9 cellular contexts compared by ENCODE assay signal in the genomic region with DNA sequence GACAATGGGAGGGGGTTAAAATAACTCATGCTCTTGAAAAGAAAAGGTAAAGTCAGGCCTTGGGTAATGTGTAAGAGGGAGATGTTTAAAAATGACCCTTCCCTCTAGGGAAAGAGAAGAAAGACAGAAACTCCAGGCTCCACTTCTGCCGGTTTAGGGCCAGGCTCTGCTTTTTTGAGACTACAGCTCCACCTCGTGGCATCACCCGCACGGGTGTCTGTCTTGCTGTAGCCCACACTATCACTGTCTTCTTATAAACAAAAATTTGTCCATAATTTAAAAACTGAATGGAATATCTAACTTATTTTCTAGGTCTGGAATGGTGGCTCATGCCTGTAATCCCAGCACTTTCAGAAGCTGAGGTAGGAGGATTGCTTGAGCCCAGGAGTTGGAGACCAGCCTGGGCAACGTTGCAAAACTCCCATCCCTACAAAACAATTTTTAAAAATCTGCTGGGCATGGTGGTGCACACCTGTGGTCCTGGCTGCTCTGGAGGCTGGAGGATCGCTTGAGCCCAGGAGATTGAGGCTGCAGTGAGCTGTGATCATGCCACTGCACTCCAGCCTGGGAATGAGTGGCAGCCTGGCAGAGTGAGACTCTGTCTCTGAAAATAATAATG.
DNase-seq lines count a peak whose midpoint lies in the region; ATAC-seq and TF ChIP-seq lines count a peak whose summit lies in the region.
"Had no signal": no experiment of that assay in that cellular context is flagged by ENCODE, and none has a peak within 500 bp of the region (broad histone marks: within the 10 kb centered on the region; RNA-seq: fewer than 3 reads in every experiment).

No MANE protein-coding gene starts in this region.

- no peak overlapping the region for H3K27ac ChIP-seq in CD8-positive, alpha-beta memory T cell (ENCODE audit: low read depth, low read length)
- H3K27ac ChIP-seq in GM23248 (no peak overlapping the region), liver (ENCODE audit: low read depth in 1 of 2, low read length in 2 of 2) (no peak overlapping the region)
- H3K27ac ChIP-seq: SK-N-MC had no signal

- peaks cover 7 to 31% of the 10 kb centered on the region in 2 donors for H3K27me3 Mint-ChIP-seq in CD8-positive, alpha-beta memory T cell

- no peaks in the 10 kb centered on the region for H3F3A ChIP-seq in GM23248 (ENCODE audit: insufficient read depth)

- peaks cover 0 to 4% (median 0%) of the 10 kb centered on the region in 5 donors for H3K9me3 Mint-ChIP-seq in CD8-positive, alpha-beta memory T cell

- no peak overlapping the region for H3K4me3 Mint-ChIP-seq in CD8-positive, alpha-beta memory T cell

- CTCF ChIA-PET in CD8-positive, alpha-beta memory T cell (lab: Charles Lee), result interaction anchor here (1.0 to 10.2 kb wide), 7 partner anchors 18 to 626 kb away, joined by 3 to 132 read pairs (median 4); a partner anchor contains a TSS

- no peaks in the 10 kb centered on the region for H3K79me2 ChIP-seq in GM23248 (ENCODE audit: insufficient read depth)

- peak; percentile 94 to 95 for TF ChIP-seq RAD21 in liver (IDR thresholded peaks at IDR 0.05)

- DNase-seq in CD8-positive, alpha-beta memory T cell, result peak; percentile 22 to 63 (median 41)
- DNase-seq in GM23248 (peak; percentile 83), NCI-H345 (lab: John Stamatoyannopoulos, UW) (peak; percentile 51), choroid plexus epithelial cell (ENCODE audit: low read depth) (peak; percentile 85)
- DNase-seq in activated CD4-positive, alpha-beta T cell treated with anti-CD3 and anti-CD28 coated beads for 48 hours, result peak; percentile 75
- peak; percentile 29 to 48 (median 31) for DNase-seq in stimulated activated CD4-positive, alpha-beta T cell treated with anti-CD3 and anti-CD28 coated beads, TNF-alpha, amount 100 ng/mL, for 4 hours (ENCODE audit: low read depth in 3 of 3)

- H2AFZ ChIP-seq in GM23248, result no peak overlapping the region

- peaks cover 3 to 6% (median 6%) of the 10 kb centered on the region in 3 donors for H3K4me1 Mint-ChIP-seq in CD8-positive, alpha-beta memory T cell

- WGBS in GM23248 (ENCODE audit: low coverage in 1 of 2, low lambda C conversion rate in 2 of 2, missing lambda C conversion rate in 2 of 2), 2 experiments, result 7 to 9% methylated on average over 6 of the region's 6 CpGs
- 10% methylated on average over 6 of the region's 6 CpGs for WGBS in liver

- no peaks in the 10 kb centered on the region for H3K9me2 ChIP-seq in GM23248 (ENCODE audit: insufficient read depth)

- H3K36me3 Mint-ChIP-seq in CD8-positive, alpha-beta memory T cell, result no peaks in the 10 kb centered on the region

- no peak overlapping the region for H3K27ac Mint-ChIP-seq in CD8-positive, alpha-beta memory T cell

- H3K4me2 ChIP-seq in GM23248 (ENCODE audit: unreplicated experiment), result no peak overlapping the region

- no peak overlapping the region for H3K9ac ChIP-seq in GM23248
- no peak overlapping the region for H3K9ac ChIP-seq in liver (ENCODE audit: low read depth in 1 of 2, low read length in 2 of 2)

- peaks cover 4% of the 10 kb centered on the region for H3K27me3 ChIP-seq in CD8-positive, alpha-beta memory T cell (ENCODE audit: insufficient read depth, low read length, poor library complexity, severe bottlenecking)
- no peaks in the 10 kb centered on the region for H3K27me3 ChIP-seq in GM23248 (replicated peaks; ENCODE audit: insufficient read depth)
- H3K27me3 ChIP-seq in liver (ENCODE audit: control insufficient read depth in 4 of 4, insufficient read depth in 4 of 4, low read length in 3 of 4), result no peaks in the 10 kb centered on the region

- no peaks in the 10 kb centered on the region for H4K20me1 ChIP-seq in GM23248 (ENCODE audit: insufficient read depth)

- no peaks in the 10 kb centered on the region for H3K36me3 ChIP-seq in CD8-positive, alpha-beta memory T cell (ENCODE audit: insufficient read depth, low read length)
- H3K36me3 ChIP-seq in GM23248 (ENCODE audit: low read depth) (no peaks in the 10 kb centered on the region), liver (ENCODE audit: control insufficient read depth in 4 of 4, insufficient read depth in 3 of 4, low read depth in 1 of 4, low read length in 3 of 4) (no peaks in the 10 kb centered on the region)

- peak; percentile 95 for TF ChIP-seq CTCF in choroid plexus epithelial cell (conservative IDR thresholded peaks at IDR 0.05; ENCODE audit: low read depth, low read length)
- TF ChIP-seq CTCF in liver (IDR thresholded peaks at IDR 0.05; ENCODE audit: low read depth, low read length, missing input control), result peak; percentile 82

- no peak for ATAC-seq in HG03460 (IDR thresholded peaks at IDR 0.05; ENCODE audit: unreplicated experiment)

- peaks cover 8% of the 10 kb centered on the region for H3K4me1 ChIP-seq in CD8-positive, alpha-beta memory T cell (ENCODE audit: insufficient read depth, low read length)
- H3K4me1 ChIP-seq in GM23248 (ENCODE audit: insufficient read depth) (peaks cover 3% of the 10 kb centered on the region; the same call in 1 of the 2 replicates), liver (ENCODE audit: control insufficient read depth in 4 of 4, insufficient read depth in 4 of 4, low read length in 3 of 4) (peaks cover 0 to 9% (median 5%) of the 10 kb centered on the region in 4 donors)

- H3K4me3 ChIP-seq in CD8-positive, alpha-beta memory T cell (ENCODE audit: low read length), result no peak overlapping the region
- H3K4me3 ChIP-seq in GM23248 (no peak overlapping the region), choroid plexus epithelial cell (ENCODE audit: low read depth, low read length) (no peak overlapping the region), liver (ENCODE audit: low read depth in 1 of 3, low read length in 3 of 3) (no peak overlapping the region)
- H3K4me3 ChIP-seq: SK-N-MC had no signal

- POLR2A ChIA-PET in CD8-positive, alpha-beta memory T cell (lab: Charles Lee), result interaction anchor here (1.9 kb wide), 1 partner anchor 374 kb away, joined by 5 read pairs; no protein-coding TSS in a partner anchor

- H3K9me3 ChIP-seq in CD8-positive, alpha-beta memory T cell (ENCODE audit: low read length), result no peaks in the 10 kb centered on the region
- H3K9me3 ChIP-seq in GM23248 (ENCODE audit: low read depth), result no peaks in the 10 kb centered on the region
- no peaks in the 10 kb centered on the region for H3K9me3 ChIP-seq in liver (ENCODE audit: control insufficient read depth in 4 of 4, low read length in 3 of 4)

- in situ Hi-C loops in GM23248 (cut with MboI), result loop anchor here (5.0 kb wide), 1 partner anchor 372 kb away; no protein-coding TSS in a partner anchor

TF ChIP-seq in liver, 16 proteins besides CTCF, POLR2A, EP300 and RAD21 (continues in another document):
- TF ChIP-seq, protein P1, sequence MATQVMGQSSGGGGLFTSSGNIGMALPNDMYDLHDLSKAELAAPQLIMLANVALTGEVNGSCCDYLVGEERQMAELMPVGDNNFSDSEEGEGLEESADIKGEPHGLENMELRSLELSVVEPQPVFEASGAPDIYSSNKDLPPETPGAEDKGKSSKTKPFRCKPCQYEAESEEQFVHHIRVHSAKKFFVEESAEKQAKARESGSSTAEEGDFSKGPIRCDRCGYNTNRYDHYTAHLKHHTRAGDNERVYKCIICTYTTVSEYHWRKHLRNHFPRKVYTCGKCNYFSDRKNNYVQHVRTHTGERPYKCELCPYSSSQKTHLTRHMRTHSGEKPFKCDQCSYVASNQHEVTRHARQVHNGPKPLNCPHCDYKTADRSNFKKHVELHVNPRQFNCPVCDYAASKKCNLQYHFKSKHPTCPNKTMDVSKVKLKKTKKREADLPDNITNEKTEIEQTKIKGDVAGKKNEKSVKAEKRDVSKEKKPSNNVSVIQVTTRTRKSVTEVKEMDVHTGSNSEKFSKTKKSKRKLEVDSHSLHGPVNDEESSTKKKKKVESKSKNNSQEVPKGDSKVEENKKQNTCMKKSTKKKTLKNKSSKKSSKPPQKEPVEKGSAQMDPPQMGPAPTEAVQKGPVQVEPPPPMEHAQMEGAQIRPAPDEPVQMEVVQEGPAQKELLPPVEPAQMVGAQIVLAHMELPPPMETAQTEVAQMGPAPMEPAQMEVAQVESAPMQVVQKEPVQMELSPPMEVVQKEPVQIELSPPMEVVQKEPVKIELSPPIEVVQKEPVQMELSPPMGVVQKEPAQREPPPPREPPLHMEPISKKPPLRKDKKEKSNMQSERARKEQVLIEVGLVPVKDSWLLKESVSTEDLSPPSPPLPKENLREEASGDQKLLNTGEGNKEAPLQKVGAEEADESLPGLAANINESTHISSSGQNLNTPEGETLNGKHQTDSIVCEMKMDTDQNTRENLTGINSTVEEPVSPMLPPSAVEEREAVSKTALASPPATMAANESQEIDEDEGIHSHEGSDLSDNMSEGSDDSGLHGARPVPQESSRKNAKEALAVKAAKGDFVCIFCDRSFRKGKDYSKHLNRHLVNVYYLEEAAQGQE (IDR thresholded peaks at IDR 0.05), result no peak
- TF ChIP-seq FOXA2 (IDR thresholded peaks at IDR 0.05), result no peak
- no peak for TF ChIP-seq EGR1 (IDR thresholded peaks at IDR 0.05; ENCODE audit: low read depth in 2 of 2)
- no peak for TF ChIP-seq HNF4G (IDR thresholded peaks at IDR 0.05)
- TF ChIP-seq NR2F2 (IDR thresholded peaks at IDR 0.05), result no peak
- TF ChIP-seq GABPA (IDR thresholded peaks at IDR 0.05 in 1 of 2, conservative IDR thresholded peaks at IDR 0.05 in 1 of 2), result no peak
- no peak for TF ChIP-seq FOXA1 (IDR thresholded peaks at IDR 0.05)
- TF ChIP-seq, protein P2, sequence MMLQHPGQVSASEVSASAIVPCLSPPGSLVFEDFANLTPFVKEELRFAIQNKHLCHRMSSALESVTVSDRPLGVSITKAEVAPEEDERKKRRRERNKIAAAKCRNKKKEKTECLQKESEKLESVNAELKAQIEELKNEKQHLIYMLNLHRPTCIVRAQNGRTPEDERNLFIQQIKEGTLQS (IDR thresholded peaks at IDR 0.05), result no peak
- no peak for TF ChIP-seq TAF1 (conservative IDR thresholded peaks at IDR 0.05)
- TF ChIP-seq, protein P3, sequence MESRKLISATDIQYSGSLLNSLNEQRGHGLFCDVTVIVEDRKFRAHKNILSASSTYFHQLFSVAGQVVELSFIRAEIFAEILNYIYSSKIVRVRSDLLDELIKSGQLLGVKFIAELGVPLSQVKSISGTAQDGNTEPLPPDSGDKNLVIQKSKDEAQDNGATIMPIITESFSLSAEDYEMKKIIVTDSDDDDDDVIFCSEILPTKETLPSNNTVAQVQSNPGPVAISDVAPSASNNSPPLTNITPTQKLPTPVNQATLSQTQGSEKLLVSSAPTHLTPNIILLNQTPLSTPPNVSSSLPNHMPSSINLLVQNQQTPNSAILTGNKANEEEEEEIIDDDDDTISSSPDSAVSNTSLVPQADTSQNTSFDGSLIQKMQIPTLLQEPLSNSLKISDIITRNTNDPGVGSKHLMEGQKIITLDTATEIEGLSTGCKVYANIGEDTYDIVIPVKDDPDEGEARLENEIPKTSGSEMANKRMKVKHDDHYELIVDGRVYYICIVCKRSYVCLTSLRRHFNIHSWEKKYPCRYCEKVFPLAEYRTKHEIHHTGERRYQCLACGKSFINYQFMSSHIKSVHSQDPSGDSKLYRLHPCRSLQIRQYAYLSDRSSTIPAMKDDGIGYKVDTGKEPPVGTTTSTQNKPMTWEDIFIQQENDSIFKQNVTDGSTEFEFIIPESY (IDR thresholded peaks at IDR 0.05), result no peak
- no peak for TF ChIP-seq JUND (IDR thresholded peaks at IDR 0.05)
- no peak for TF ChIP-seq YY1 (IDR thresholded peaks at IDR 0.05)
- TF ChIP-seq RXRA (IDR thresholded peaks at IDR 0.05), result no peak
- TF ChIP-seq SP1 (IDR thresholded peaks at IDR 0.05), result no peak

Comparison
In these comparisons a context has a peak if more than half of its experiments do, and no peak if none do; other contexts are left out.
1. DNase-seq: peak in every context shown above with its lines; median percentile 85 in choroid plexus epithelial cell; 83 in GM23248; 75 in activated CD4-positive, alpha-beta T cell treated with anti-CD3 and anti-CD28 coated beads for 48 hours; 51 in NCI-H345; 41 in CD8-positive, alpha-beta memory T cell; 31 in stimulated activated CD4-positive, alpha-beta T cell treated with anti-CD3 and anti-CD28 coated beads, TNF-alpha, amount 100 ng/mL, for 4 hours.